ENCODE assay signal across 1 cellular context in genomic region chr22:20116951-20117645, GRCh38.
A peak's percentile ranks its signal among the peaks of the same experiment; 100 is the strongest.
TF ChIP-seq lines count a peak whose summit lies in the region.

TSS of gene TRMT2A (minus strand) at chr22:20117226. CDS start at chr22:20116906, 320 bp downstream.

TF ChIP-seq in K562, 482 proteins besides CTCF, POLR2A, EP300 and RAD21 (continued from another document and continues in another):
- no peak for TF ChIP-seq SNAPC5 (CRISPR knock-in tag; IDR thresholded peaks at IDR 0.05)
- no peak for TF ChIP-seq GTF2A2 (tag; IDR thresholded peaks at IDR 0.05)
- TF ChIP-seq SAFB2 (IDR thresholded peaks at IDR 0.05; ENCODE audit: borderline replicate concordance, low read depth, low read length, severe bottlenecking) = no peak
- TF ChIP-seq JUND (IDR thresholded peaks at IDR 0.05; ENCODE audit: borderline replicate concordance, low read depth, low read length) = peak; percentile 95
- no peak for TF ChIP-seq JUND (tag; IDR thresholded peaks at IDR 0.05; ENCODE audit: borderline replicate concordance, low read depth, low read length)
- no peak for TF ChIP-seq HDAC3 (IDR thresholded peaks at IDR 0.05; ENCODE audit: borderline replicate concordance, partially characterized antibody)
- no peak for TF ChIP-seq CBX2 (IDR thresholded peaks at IDR 0.05; ENCODE audit: insufficient read depth, low read length, poor library complexity, severe bottlenecking)
- no peak for TF ChIP-seq USF1 (CRISPR knock-in tag; IDR thresholded peaks at IDR 0.05)
- no peak for TF ChIP-seq ZNF143 (CRISPR knock-in tag; IDR thresholded peaks at IDR 0.05)
- TF ChIP-seq ZNF551 (CRISPR knock-in tag; IDR thresholded peaks at IDR 0.05) = no peak
- peak; percentile 99 for TF ChIP-seq SMAD4 (CRISPR knock-in tag; conservative IDR thresholded peaks at IDR 0.05)
- TF ChIP-seq RHOXF2B (CRISPR knock-in tag; conservative IDR thresholded peaks at IDR 0.05) = peak; percentile 97
- TF ChIP-seq ZNF609 (CRISPR knock-in tag; IDR thresholded peaks at IDR 0.05; ENCODE audit: borderline replicate concordance) = no peak
- peak; percentile 79 for TF ChIP-seq MEF2D (tag; conservative IDR thresholded peaks at IDR 0.05; ENCODE audit: low read depth)
- TF ChIP-seq NKRF (IDR thresholded peaks at IDR 0.05; ENCODE audit: borderline replicate concordance) = peak; percentile 96
- TF ChIP-seq RBM39 (optimal IDR thresholded peaks at IDR 0.05; ENCODE audit: low read depth, low read length) = no peak
- peak; percentile 87 for TF ChIP-seq ZBTB17 (CRISPR knock-in tag; IDR thresholded peaks at IDR 0.05)
- no peak for TF ChIP-seq TOE1 (IDR thresholded peaks at IDR 0.05; ENCODE audit: borderline replicate concordance)
- TF ChIP-seq TOE1 (CRISPR knock-in tag; IDR thresholded peaks at IDR 0.05; ENCODE audit: borderline replicate concordance, low read depth) = no peak
- no peak for TF ChIP-seq GTF2E2 (tag; IDR thresholded peaks at IDR 0.05)
- TF ChIP-seq MYNN (IDR thresholded peaks at IDR 0.05) = no peak
- TF ChIP-seq MYNN (CRISPR knock-in tag; IDR thresholded peaks at IDR 0.05) = no peak
- TF ChIP-seq ZBTB5 (IDR thresholded peaks at IDR 0.05) = no peak
- no peak for TF ChIP-seq MAFG (tag; conservative IDR thresholded peaks at IDR 0.05)
- TF ChIP-seq HDGF (IDR thresholded peaks at IDR 0.05) = no peak
- TF ChIP-seq JUN (IDR thresholded peaks at IDR 0.05; ENCODE audit: borderline replicate concordance, low read depth, low read length) = peak; percentile 98
- no peak for TF ChIP-seq JUN (CRISPR knock-in tag; IDR thresholded peaks at IDR 0.05; ENCODE audit: borderline replicate concordance)
- TF ChIP-seq SP2 (IDR thresholded peaks at IDR 0.05; ENCODE audit: extremely low read depth, low read depth, low read length, poor library complexity, severe bottlenecking) = peak; percentile 100
- TF ChIP-seq MYC (IDR thresholded peaks at IDR 0.05; ENCODE audit: low read depth, low read length) = peak; percentile 100
- TF ChIP-seq MYC (CRISPR knock-in tag; IDR thresholded peaks at IDR 0.05; ENCODE audit: borderline replicate concordance, low read depth) = no peak; the same call in 1 of the 2 replicates
- no peak for TF ChIP-seq ZNF197 (CRISPR knock-in tag; IDR thresholded peaks at IDR 0.05; ENCODE audit: low read depth)
- no peak for TF ChIP-seq GATAD2A (IDR thresholded peaks at IDR 0.05)
- no peak for TF ChIP-seq ZNF224 (CRISPR knock-in tag; IDR thresholded peaks at IDR 0.05)
- no peak for TF ChIP-seq ZSCAN32 (CRISPR knock-in tag; IDR thresholded peaks at IDR 0.05)
- peak; percentile 51; the same call in 1 of the 2 replicates for TF ChIP-seq TCF7L2 (IDR thresholded peaks at IDR 0.05; ENCODE audit: low read depth, low read length)
- TF ChIP-seq ATF3 (IDR thresholded peaks at IDR 0.05) = no peak
- peak; percentile 99 for TF ChIP-seq ATF3 (CRISPR knock-in tag; conservative IDR thresholded peaks at IDR 0.05)
- TF ChIP-seq ETV6 (IDR thresholded peaks at IDR 0.05; ENCODE audit: borderline replicate concordance in 1 of 2, low read depth in 2 of 2, low read length in 1 of 2) = peak in 1 of 2 experiments; percentile 59; a peak in 2 of 4 replicates
- no peak for TF ChIP-seq ETV6 (CRISPR knock-in tag; IDR thresholded peaks at IDR 0.05; ENCODE audit: borderline replicate concordance)
- peak; percentile 99 for TF ChIP-seq BRD4 (IDR thresholded peaks at IDR 0.05)
- peak; percentile 86 for TF ChIP-seq SREBF1 (IDR thresholded peaks at IDR 0.05; ENCODE audit: borderline replicate concordance, low read depth, low read length)
- TF ChIP-seq TAF15 (IDR thresholded peaks at IDR 0.05; ENCODE audit: low read depth, low read length) = no peak
- TF ChIP-seq CC2D1A (IDR thresholded peaks at IDR 0.05) = no peak
- no peak for TF ChIP-seq TCF7 (IDR thresholded peaks at IDR 0.05; ENCODE audit: borderline replicate concordance)
- TF ChIP-seq NR2F6 (CRISPR knock-in tag; IDR thresholded peaks at IDR 0.05) = peak; percentile 95
- no peak for TF ChIP-seq FOXJ3 (CRISPR knock-in tag; IDR thresholded peaks at IDR 0.05)
- TF ChIP-seq TRIM24 (IDR thresholded peaks at IDR 0.05) = peak; percentile 72 to 89; a peak in 3 of 4 replicates
- TF ChIP-seq NFIX (CRISPR knock-in tag; IDR thresholded peaks at IDR 0.05; ENCODE audit: low read depth) = no peak
- no peak for TF ChIP-seq HMG20B (CRISPR knock-in tag; IDR thresholded peaks at IDR 0.05)
- TF ChIP-seq FUS (optimal IDR thresholded peaks at IDR 0.05; ENCODE audit: low read depth, low read length) = no peak
- TF ChIP-seq ZBTB40 (IDR thresholded peaks at IDR 0.05) = no peak
- TF ChIP-seq ZBTB40 (CRISPR knock-in tag; IDR thresholded peaks at IDR 0.05) = no peak
- no peak for TF ChIP-seq LARP7 (IDR thresholded peaks at IDR 0.05)
- peak; percentile 88; the same call in 1 of the 2 replicates for TF ChIP-seq KHSRP (IDR thresholded peaks at IDR 0.05)
